ENCODE assay signal across 14 cellular contexts in genomic region chr7:36272567-36273269, GRCh38.
DNase-seq lines count a peak whose midpoint lies in the region; ATAC-seq, FAIRE-seq and TF ChIP-seq lines count a peak whose summit lies in the region.
"Had no signal": no experiment of that assay in that cellular context is flagged by ENCODE, and none has a peak within 500 bp of the region (broad histone marks: within the 10 kb centered on the region; RNA-seq: fewer than 3 reads in every experiment).

No MANE protein-coding gene starts in this region.

- H2BK15ac ChIP-seq in mesendoderm (replicated peaks; ENCODE audit: low read depth): no peak overlapping the region

- POLR2A ChIA-PET in A549 (lab: Yijun Ruan, JAX): no interaction called here

- 57% methylated on average over 15 of the region's 15 CpGs for WGBS in A549 (ENCODE audit: missing lambda C conversion rate)
- no CpG with 5 or more reads among the region's 15 CpGs for WGBS in mesendoderm (ENCODE audit: extremely low coverage, insufficient coverage, low lambda C conversion rate)

- H3K9me3 ChIP-seq in A549 (no peaks in the 10 kb centered on the region), uterus (no peaks in the 10 kb centered on the region)
- H3K9me3 ChIP-seq: SJSA1, transverse colon had no signal

- TF ChIP-seq RAD21 in A549 (conservative IDR thresholded peaks at IDR 0.05 in 1 of 2, IDR thresholded peaks at IDR 0.05 in 1 of 2): no peak

- H2AK5ac ChIP-seq in mesendoderm (ENCODE audit: low read length): no peak overlapping the region

- H3K4me2 ChIP-seq in A549 (peak overlapping the region; percentile 45), mesendoderm (ENCODE audit: low read length) (no peak overlapping the region)
- H3K4me2 ChIP-seq: smooth muscle cell had no signal

- peak; percentile 34 to 55; a peak in 3 of 6 replicates for ATAC-seq in A549
- peak; percentile 53 for ATAC-seq in GM19025 (IDR thresholded peaks at IDR 0.05; ENCODE audit: low read depth, unreplicated experiment)
- ATAC-seq in GM18519 (IDR thresholded peaks at IDR 0.05; ENCODE audit: low FRiP score, unreplicated experiment): no peak

- no peak overlapping the region for H2BK120ac ChIP-seq in mesendoderm (ENCODE audit: low read depth, low read length)

- H2BK5ac ChIP-seq in mesendoderm (ENCODE audit: low read length): no peak overlapping the region

- peak overlapping the region; percentile 17 for H3K56ac ChIP-seq in mesendoderm (ENCODE audit: low read length)

- peak overlapping the region; percentile 40 to 61; a peak in 4 of 6 replicates for H3K27ac ChIP-seq in A549
- H3K27ac ChIP-seq in mesendoderm (ENCODE audit: low read depth, low read length): no peak overlapping the region
- no peak overlapping the region for H3K27ac ChIP-seq in uterus
- H3K27ac ChIP-seq: SJSA1, transverse colon had no signal

- H3K4me1 ChIP-seq in A549: peaks cover 43% of the 10 kb centered on the region
- peaks cover 6% of the 10 kb centered on the region for H3K4me1 ChIP-seq in mesendoderm (ENCODE audit: control insufficient read depth, low read depth, low read length)
- H3K4me1 ChIP-seq in uterus: no peaks in the 10 kb centered on the region

- no peak for TF ChIP-seq EP300 in A549 (IDR thresholded peaks at IDR 0.05)

- no peaks in the 10 kb centered on the region for H3K27me3 ChIP-seq in mesendoderm (ENCODE audit: insufficient read depth, low read length, poor library complexity)
- H3K27me3 ChIP-seq in uterus: no peaks in the 10 kb centered on the region
- H3K27me3 ChIP-seq: SJSA1, transverse colon had no signal

- DNase-seq in A549 (ENCODE audit: low read depth in 1 of 2, low spot score in 1 of 2) (peak in 1 of 2 experiments; percentile 46), RPMI7951 (ENCODE audit: low read depth) (peak; percentile 49), mesendoderm (no peak), posterior vena cava (ENCODE audit: low spot score) (no peak), dedifferentiated amniotic fluid mesenchymal stem cell (ENCODE audit: extremely low spot score) (no peak), uterus (no peak)
- DNase-seq: activated B cell treated with CpG ODN at 0.5 μM for 24 hours; activated T-cell treated with anti-CD3 and anti-CD28 coated beads, Interleukin-2, amount 50 U/mL, for 1 hour; transverse colon had no signal

- H4K5ac ChIP-seq in mesendoderm (ENCODE audit: low read length): no peak overlapping the region

- H3K4me3 ChIP-seq in A549: no peak overlapping the region
- no peak overlapping the region for H3K4me3 ChIP-seq in mesendoderm (ENCODE audit: low read length)
- no peak overlapping the region for H3K4me3 ChIP-seq in uterus
- H3K4me3 ChIP-seq: SJSA1, smooth muscle cell, transverse colon had no signal

- H3K4ac ChIP-seq in mesendoderm (ENCODE audit: low read depth, low read length): no peak overlapping the region

- intact Hi-C loops in posterior vena cava (cut with DNase I): no loop called here
- intact Hi-C loops in uterus (cut with DNase I; ENCODE audit: low total_unique reads): no loop called here

- no peak for FAIRE-seq in A549 (lab: Jason Lieb, UNC)
- FAIRE-seq: H54 had no signal

- H4K8ac ChIP-seq in mesendoderm (ENCODE audit: low read depth, low read length): no peak overlapping the region

- no peaks in the 10 kb centered on the region for H3K79me2 ChIP-seq in mesendoderm (ENCODE audit: control insufficient read depth, insufficient read depth, low read length)

- no peaks in the 10 kb centered on the region for H3K79me1 ChIP-seq in mesendoderm (ENCODE audit: low read length)

- CTCF ChIA-PET in A549 (lab: Yijun Ruan, JAX): interaction anchor here (1.2 to 13.7 kb wide), 6 partner anchors 8 to 287 kb away, joined by 3 to 105 read pairs (median 6); no protein-coding TSS in a partner anchor

- H3K36me3 ChIP-seq in mesendoderm (ENCODE audit: control insufficient read depth, insufficient read depth, low read length) (no peaks in the 10 kb centered on the region), uterus (no peaks in the 10 kb centered on the region)
- H3K36me3 ChIP-seq: SJSA1, transverse colon had no signal

- no peak for TF ChIP-seq CTCF in A549 (IDR thresholded peaks at IDR 0.05)
- TF ChIP-seq CTCF in uterus (IDR thresholded peaks at IDR 0.05): no peak

- H3K23ac ChIP-seq in mesendoderm (ENCODE audit: low read length): no peak overlapping the region

- H3K9ac ChIP-seq in mesendoderm (ENCODE audit: low read length): no peak overlapping the region

- TF ChIP-seq POLR2A in A549 (IDR thresholded peaks at IDR 0.05; ENCODE audit: low read length) (no peak), uterus (IDR thresholded peaks at IDR 0.05) (no peak)

- H3K18ac ChIP-seq in mesendoderm (ENCODE audit: low read length): no peak overlapping the region

TF ChIP-seq in A549, 52 proteins besides CTCF, POLR2A, EP300 and RAD21:
- no peak for TF ChIP-seq HES2 (IDR thresholded peaks at IDR 0.05)
- TF ChIP-seq HOXA7 (CRISPR knock-in tag; IDR thresholded peaks at IDR 0.05): no peak
- no peak for TF ChIP-seq HOXB13 (CRISPR knock-in tag; IDR thresholded peaks at IDR 0.05; ENCODE audit: low read depth)
- no peak for TF ChIP-seq HMGXB4 (CRISPR knock-in tag; IDR thresholded peaks at IDR 0.05; ENCODE audit: borderline replicate concordance)
- TF ChIP-seq KDM5A (IDR thresholded peaks at IDR 0.05): no peak
- no peak for TF ChIP-seq BCL3 (IDR thresholded peaks at IDR 0.05)
- TF ChIP-seq CBX8 (IDR thresholded peaks at IDR 0.05): no peak

Comparison
In these comparisons a context has a peak if more than half of its experiments do, and no peak if none do; other contexts are left out.
1. H3K27ac ChIP-seq: peak in A549 (2 of 2); none in mesendoderm (single experiment) and uterus (0 of 2).